Comparison of ENCODE assay signal across 17 cellular contexts in genomic region chr2:43648979-43649701, GRCh38. TPM values are rescaled to one million over a fixed set of nuclear protein-coding genes. Genes with fewer than 3 reads are reported as not detected.
A peak's percentile ranks its signal among the peaks of the same experiment; 100 is the strongest.
DNase-seq lines count a peak whose midpoint lies in the region; ATAC-seq, FAIRE-seq and TF ChIP-seq lines count a peak whose summit lies in the region.
"Had no signal": no experiment of that assay in that cellular context is flagged by ENCODE, and none has a peak within 500 bp of the region (broad histone marks: within the 10 kb centered on the region; RNA-seq: fewer than 3 reads in every experiment).

No MANE protein-coding gene starts in this region.

- intact Hi-C loops in pancreas (cut with DNase I): no loop called here

- H3K27ac Mint-ChIP-seq in H9: peak overlapping the region in 1 of 3 experiments; percentile 34; a peak in 1 of 7 replicates
- H3K27ac Mint-ChIP-seq: activated CD4-positive, alpha-beta T cell treated with anti-CD3 and anti-CD28 coated beads for 36 hours; CD8-positive, alpha-beta T cell had no signal

- ATAC-seq in A549: no peak
- no peak for ATAC-seq in pancreas
- ATAC-seq in GM21423 (IDR thresholded peaks at IDR 0.05; ENCODE audit: unreplicated experiment): no peak
- ATAC-seq: activated CD4-positive, alpha-beta T cell treated with anti-CD3 and anti-CD28 coated beads for 36 hours; CD8-positive, alpha-beta T cell; mucosa of descending colon had no signal

- no peaks in the 10 kb centered on the region; the same call in 1 of the 2 replicates for H3K27me3 Mint-ChIP-seq in H9 (ENCODE audit: low read depth)

- H2BK15ac ChIP-seq in H9 (ENCODE audit: low read depth, low read length): no peak overlapping the region

- H2BK20ac ChIP-seq in H9 (ENCODE audit: low read depth, low read length, poor library complexity, severe bottlenecking): no peak overlapping the region

- H3K18ac ChIP-seq in H9 (ENCODE audit: insufficient read length, low read depth, low read length): no peak overlapping the region

- no peaks in the 10 kb centered on the region for H3K79me2 ChIP-seq in H9 (ENCODE audit: insufficient read depth, low read length)

- no peak for TF ChIP-seq EP300 in A549 (IDR thresholded peaks at IDR 0.05)

- CTCF ChIA-PET in A549 (lab: Yijun Ruan, JAX): no interaction called here

- no peak overlapping the region for H3K27ac ChIP-seq in A549
- H3K27ac ChIP-seq in rectal smooth muscle tissue (ENCODE audit: low read depth, low read length): peak overlapping the region; percentile 14
- H3K27ac ChIP-seq in H9 (ENCODE audit: insufficient read length, low read depth, low read length): no peak overlapping the region
- H3K27ac ChIP-seq in pancreas: no peak overlapping the region

- H3K23me2 ChIP-seq in H9 (ENCODE audit: insufficient read length, low read depth, low read length, poor library complexity, severe bottlenecking): no peaks in the 10 kb centered on the region

- no peak overlapping the region for H3K4me3 ChIP-seq in A549
- no peak overlapping the region for H3K4me3 ChIP-seq in rectal smooth muscle tissue (ENCODE audit: low read length)
- H3K4me3 ChIP-seq in pancreas: no peak overlapping the region
- H3K4me3 ChIP-seq: mucosa of descending colon, ovary, thoracic aorta had no signal

- no peak overlapping the region for H4K91ac ChIP-seq in H9 (ENCODE audit: insufficient read length, low read depth, low read length)

- H2BK120ac ChIP-seq in H9 (ENCODE audit: low read depth, low read length, poor library complexity, severe bottlenecking): no peak overlapping the region

- H3K23ac ChIP-seq in H9 (ENCODE audit: insufficient read length, low read depth, low read length): no peak overlapping the region

- POLR2A ChIA-PET in A549 (lab: Yijun Ruan, JAX): no interaction called here

- H3K36me3 Mint-ChIP-seq in H9 (ENCODE audit: insufficient read depth in 1 of 3, low read depth in 3 of 3): no peaks in the 10 kb centered on the region
- H3K36me3 Mint-ChIP-seq: CD8-positive, alpha-beta T cell had no signal

- H3T11ph ChIP-seq in H9 (ENCODE audit: low read length): no peak overlapping the region

- H3K4me1 ChIP-seq in A549 (0 out of 3 replicates have a peak, but pooled peaks cover 5% of the 10 kb centered on the region), rectal smooth muscle tissue (ENCODE audit: control insufficient read depth, insufficient read depth, low read length) (peaks cover 4% of the 10 kb centered on the region), H9 (ENCODE audit: insufficient read depth, low read length) (no peaks in the 10 kb centered on the region), pancreas (no peaks in the 10 kb centered on the region)

- no peak overlapping the region for H2BK12ac ChIP-seq in H9 (ENCODE audit: insufficient read length, low read depth, low read length)

- H4K8ac ChIP-seq in H9 (replicated peaks; ENCODE audit: insufficient read length, low read depth, low read length): no peak overlapping the region

- peak; percentile 36 for FAIRE-seq in A549 (lab: Jason Lieb, UNC)
- FAIRE-seq in frontal cortex (lab: Jason Lieb, UNC): no peak
- no peak for FAIRE-seq in pancreas (lab: Jason Lieb, UNC)
- FAIRE-seq: A204.1 had no signal

- no peak overlapping the region for H3K4me3 Mint-ChIP-seq in H9
- H3K4me3 Mint-ChIP-seq: activated CD4-positive, alpha-beta T cell treated with anti-CD3 and anti-CD28 coated beads for 36 hours; CD8-positive, alpha-beta T cell had no signal

- no peaks in the 10 kb centered on the region for H4K20me1 ChIP-seq in H9 (ENCODE audit: control insufficient read depth, insufficient read depth, insufficient read length)

- WGBS in A549 (ENCODE audit: missing lambda C conversion rate): 90% methylated on average over 3 of the region's 3 CpGs
- WGBS in H9 (ENCODE audit: extremely low coverage, insufficient read length, low lambda C conversion rate): 100% methylated on average over 1 of the region's 3 CpGs
- 90 to 92% methylated on average over 3 of the region's 3 CpGs for WGBS in pancreas, 2 donors

- no peak overlapping the region for H4K5ac ChIP-seq in H9 (ENCODE audit: insufficient read length, low read depth, low read length)

- H3K27me3 ChIP-seq in rectal smooth muscle tissue (ENCODE audit: control insufficient read depth, insufficient read depth, low read length): no peaks in the 10 kb centered on the region
- no peaks in the 10 kb centered on the region for H3K27me3 ChIP-seq in H9 (ENCODE audit: insufficient read depth, low read length)
- no peaks in the 10 kb centered on the region for H3K27me3 ChIP-seq in pancreas
- H3K27me3 ChIP-seq: ovary had no signal

- H3K9ac ChIP-seq in rectal smooth muscle tissue (ENCODE audit: low read length) (no peak overlapping the region), H9 (ENCODE audit: extremely low read depth, insufficient read length, low read length) (no peak overlapping the region)

- no peak overlapping the region for H2AFZ ChIP-seq in H9 (ENCODE audit: low read length)

- no peak overlapping the region for H3K56ac ChIP-seq in H9 (ENCODE audit: insufficient read length, low read depth, low read length)

- TF ChIP-seq CTCF in A549 (IDR thresholded peaks at IDR 0.05) (no peak), H9 (conservative IDR thresholded peaks at IDR 0.05) (no peak), pancreas (IDR thresholded peaks at IDR 0.05) (no peak)

- no peak overlapping the region for H2BK5ac ChIP-seq in H9 (ENCODE audit: insufficient read length, low read length)

- no peak overlapping the region for H3K14ac ChIP-seq in H9 (ENCODE audit: insufficient read depth, low read length)

- H3K4me2 ChIP-seq in A549 (peak overlapping the region; percentile 4; the same call in 1 of the 3 replicates), H9 (ENCODE audit: insufficient read depth, insufficient read length, low read length) (no peak overlapping the region)

- H3K9me3 ChIP-seq in A549 (no peaks in the 10 kb centered on the region), H9 (ENCODE audit: control insufficient read depth, low read depth, low read length) (no peaks in the 10 kb centered on the region), pancreas (no peaks in the 10 kb centered on the region)
- H3K9me3 ChIP-seq: mucosa of descending colon, ovary, thoracic aorta had no signal

- DNase-seq in A549 (ENCODE audit: low read depth in 1 of 2, low spot score in 1 of 2) (no peak), amniotic epithelial cell (ENCODE audit: low read depth) (peak; percentile 13), iris pigment epithelial cell (ENCODE audit: low read depth) (peak; percentile 3), frontal cortex (ENCODE audit: low spot score in 2 of 2) (no peak), H9 (no peak), pancreas (no peak)
- DNase-seq: activated CD4-positive, alpha-beta T cell treated with anti-CD3 and anti-CD28 coated beads for 36 hours; CD8-positive, alpha-beta T cell; DND-41; mucosa of descending colon; NCI-H146; ovary; T-helper 9 cell had no signal

- no peaks in the 10 kb centered on the region for H3K9me3 Mint-ChIP-seq in H9
- H3K9me3 Mint-ChIP-seq: CD8-positive, alpha-beta T cell had no signal

- H3K4ac ChIP-seq in H9 (ENCODE audit: low read depth, low read length): no peak overlapping the region

- H3K36me3 ChIP-seq in rectal smooth muscle tissue (ENCODE audit: control insufficient read depth, insufficient read depth, low read length) (no peaks in the 10 kb centered on the region), pancreas (no peaks in the 10 kb centered on the region)
- H3K36me3 ChIP-seq: ovary, thoracic aorta had no signal

- TF ChIP-seq RAD21 in A549 (conservative IDR thresholded peaks at IDR 0.05 in 1 of 2, IDR thresholded peaks at IDR 0.05 in 1 of 2): no peak

- H3K79me1 ChIP-seq in H9 (ENCODE audit: insufficient read depth, low read depth, low read length, poor library complexity, severe bottlenecking): no peaks in the 10 kb centered on the region

- no peak for TF ChIP-seq POLR2A in A549 (IDR thresholded peaks at IDR 0.05; ENCODE audit: low read length)

- H3K4me1 Mint-ChIP-seq in H9: no peaks in the 10 kb centered on the region
- H3K4me1 Mint-ChIP-seq: activated CD4-positive, alpha-beta T cell treated with anti-CD3 and anti-CD28 coated beads for 36 hours had no signal

- no peak overlapping the region for H2AK5ac ChIP-seq in H9 (ENCODE audit: insufficient read length, low read length)

TF ChIP-seq in A549, 52 proteins besides CTCF, POLR2A, EP300 and RAD21 (continues in another document):
- TF ChIP-seq CHD4 (IDR thresholded peaks at IDR 0.05; ENCODE audit: borderline replicate concordance) (no peak), ZFP36 (IDR thresholded peaks at IDR 0.05; ENCODE audit: borderline replicate concordance, partially characterized antibody) (no peak), KDM5A (IDR thresholded peaks at IDR 0.05) (no peak), HEYL (CRISPR knock-in tag; IDR thresholded peaks at IDR 0.05) (no peak), MAX (IDR thresholded peaks at IDR 0.05) (no peak)

RNA-seq across cellular contexts. Expression of gene PLEKHH2, which starts 12.1 kb away (rescaled TPM):
- 14.9 and 15.3 TPM in 2 replicates for polyA plus RNA-seq in A549 (2011; rRNA removed)
- polyA plus RNA-seq in A549 (2012; cell fraction: cytosol; rRNA removed): 0.50 and 0.57 TPM in 2 replicates
- 1.3 and 1.7 TPM in 2 replicates for polyA plus RNA-seq in A549 (2012; cell fraction: nucleus; rRNA removed)
- polyA plus RNA-seq in A549 (2017; fragmentation: RNase III; extraction: RNeasy Plus Mini Kit Qiagen cat#74134 plus additional on column Dnase treatment): 0.68 to 0.92 TPM (median 0.90 TPM) in 3 replicates
- 7.0 and 7.7 TPM in 2 replicates for polyA minus RNA-seq in A549 (2011; rRNA and poly(A)+ RNA removed)
- 7.3 TPM for total RNA-seq in frontal cortex
- total RNA-seq in H9 (2021): 2.5 and 3.1 TPM in 2 replicates
- 1 to 10 TPM; 1.6 to 5.3 (median 3.6) TPM for total RNA-seq in pancreas
- polyA plus RNA-seq in pancreas: 1 to 10 TPM; 2.7 to 3.2 TPM

RNA-seq across cellular contexts. Expression of gene C1GALT1C1L, which starts 27.1 kb away (rescaled TPM):
- polyA plus RNA-seq in A549 (2011; rRNA removed) (5.4 and 5.9 TPM in 2 replicates), A549 (2017; fragmentation: RNase III; extraction: RNeasy Plus Mini Kit Qiagen cat#74134 plus additional on column Dnase treatment) (1.4 to 2.1 TPM (median 2.1 TPM) in 3 replicates), pancreas (1 to 10 TPM in 1 of 2 donors, under 1 TPM in 1; 0.30 to 1.2 TPM)
- 1.7 and 2.1 TPM in 2 replicates for polyA plus RNA-seq in A549 (2012; cell fraction: cytosol; rRNA removed)
- 0.77 and 1.2 TPM in 2 replicates for polyA plus RNA-seq in A549 (2012; cell fraction: nucleus; rRNA removed)
- 0.17 and 0.68 TPM in 2 replicates for polyA minus RNA-seq in A549 (2011; rRNA and poly(A)+ RNA removed)
- total RNA-seq in frontal cortex (under 0.01 TPM), H9 (2021) (not detected in 2 replicates), pancreas (1 to 10 TPM in 1 of 6 donors, under 1 TPM in 5; 0.16 to 1.0 (median 0.25) TPM)
- total RNA-seq: activated CD4-positive, alpha-beta T cell treated with anti-CD3 and anti-CD28 coated beads for 36 hours; CD8-positive, alpha-beta T cell had no signal

RNA-seq across cellular contexts. Expression of gene THADA, which starts 53.3 kb away (rescaled TPM):
- polyA plus RNA-seq in A549 (2011; rRNA removed) (37.9 and 51.8 TPM in 2 replicates), A549 (2017; fragmentation: RNase III; extraction: RNeasy Plus Mini Kit Qiagen cat#74134 plus additional on column Dnase treatment) (21.8 to 24.2 TPM (median 23.5 TPM) in 3 replicates), pancreas (10 to 100 TPM in 1 of 2 donors, 1 to 10 TPM in 1; 9.4 to 13.3 TPM)
- 21.4 and 24.3 TPM in 2 replicates for polyA plus RNA-seq in A549 (2012; cell fraction: cytosol; rRNA removed)
- polyA plus RNA-seq in A549 (2012; cell fraction: nucleus; rRNA removed): 61.9 and 68.8 TPM in 2 replicates
- polyA minus RNA-seq in A549 (2011; rRNA and poly(A)+ RNA removed): 137 and 166 TPM in 2 replicates
- total RNA-seq in frontal cortex (32.6 TPM), H9 (2021) (20.0 and 20.1 TPM in 2 replicates), pancreas (10 to 100 TPM; 15.9 to 25.1 (median 19.1) TPM)

Comparison
In these comparisons a context has a peak if more than half of its experiments do, and no peak if none do; other contexts are left out.
1. DNase-seq: peak in amniotic epithelial cell (single experiment) and iris pigment epithelial cell (single experiment); none in A549 (0 of 2), frontal cortex (0 of 2), H9 (single experiment) and pancreas (0 of 6).